Comparison of ENCODE assay signal across 13 cellular contexts in the genomic region with DNA sequence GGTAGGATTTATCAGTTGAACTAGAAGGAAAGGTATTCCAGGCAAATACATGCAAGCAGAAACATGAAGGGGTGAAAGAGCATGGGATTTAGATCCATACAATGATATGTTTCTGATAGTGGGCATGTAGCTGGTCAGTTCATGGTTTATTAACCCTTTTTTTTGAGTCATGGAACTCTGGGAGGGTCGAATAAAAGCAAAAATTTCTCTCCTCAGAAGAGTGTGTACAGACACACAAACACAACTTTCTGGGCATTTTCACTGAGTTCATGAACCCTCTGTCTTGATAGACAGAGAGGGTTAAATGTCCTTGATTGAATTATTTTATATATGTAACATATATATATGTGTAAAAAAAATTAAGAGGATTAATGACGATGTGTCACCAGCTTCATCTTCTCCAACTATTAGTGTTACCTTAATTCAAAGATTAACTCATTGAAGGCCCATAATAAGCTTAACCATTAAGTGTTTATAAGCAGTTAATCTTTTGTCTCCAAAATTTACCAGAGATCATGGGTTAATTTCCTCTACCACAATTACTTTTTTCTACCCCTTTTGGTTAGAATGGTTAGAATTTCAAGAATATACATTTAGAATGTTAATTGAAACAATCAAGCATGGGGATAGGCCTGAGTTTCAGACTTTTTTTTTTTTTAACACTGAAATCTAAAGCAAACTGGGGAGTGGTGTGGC. TPM values are rescaled to one million over a fixed set of nuclear protein-coding genes. Genes with fewer than 3 reads are reported as not detected.
DNase-seq lines count a peak whose midpoint lies in the region; ATAC-seq, FAIRE-seq and TF ChIP-seq lines count a peak whose summit lies in the region.
"Had no signal": no experiment of that assay in that cellular context is flagged by ENCODE, and none has a peak within 500 bp of the region (broad histone marks: within the 10 kb centered on the region; RNA-seq: fewer than 3 reads in every experiment).

No MANE protein-coding gene starts in this region.

- no peak for TF ChIP-seq EP300 in stomach (IDR thresholded peaks at IDR 0.05)

- CTCF ChIA-PET in activated CD8-positive, alpha-beta T cell treated with anti-CD3 and anti-CD28 coated beads, Interleukin-2, amount 10 ng/mL, durations not matched to agents 7 days and 5 days (lab: Charles Lee) = interaction anchor here (0.6 to 10.4 kb wide), 5 partner anchors 16 to 919 kb away, joined by 3 to 63 read pairs (median 3); no protein-coding TSS in a partner anchor

- H3K4ac ChIP-seq in H9 (ENCODE audit: low read depth, low read length) = no peak overlapping the region

- H3K4me1 ChIP-seq in keratinocyte (ENCODE audit: control insufficient read depth, extremely low read depth, insufficient read depth, low read length) = peaks cover 13% of the 10 kb centered on the region
- H3K4me1 ChIP-seq in stomach = peaks cover 4 to 25% (median 15%) of the 10 kb centered on the region in 4 donors
- peaks cover 2% of the 10 kb centered on the region; the same call in 1 of the 2 replicates for H3K4me1 ChIP-seq in H9 (ENCODE audit: insufficient read depth, low read length)

- H3K36me3 ChIP-seq in keratinocyte (ENCODE audit: control insufficient read depth in 2 of 2, extremely low read depth in 1 of 2, insufficient read depth in 2 of 2, low read length in 2 of 2) (peaks cover 3 to 7% of the 10 kb centered on the region in 2 experiments), stomach (peaks cover 0 to 14% (median 9%) of the 10 kb centered on the region in 4 donors)

- H3K4me3 ChIP-seq in keratinocyte (ENCODE audit: control insufficient read depth in 2 of 3, extremely low read depth in 1 of 3, insufficient read depth in 2 of 3, low read depth in 1 of 3, low read length in 3 of 3) = no peak overlapping the region
- no peak overlapping the region for H3K4me3 ChIP-seq in stomach

- no peak overlapping the region for H2BK12ac ChIP-seq in H9 (ENCODE audit: insufficient read length, low read depth, low read length)

- peaks cover 17% of the 10 kb centered on the region for H4K20me1 ChIP-seq in keratinocyte (ENCODE audit: control insufficient read depth, extremely low read depth, insufficient read depth, low read length)
- no peaks in the 10 kb centered on the region for H4K20me1 ChIP-seq in H9 (ENCODE audit: control insufficient read depth, insufficient read depth, insufficient read length)

- H3K27me3 ChIP-seq in keratinocyte (ENCODE audit: control insufficient read depth, extremely low read depth, insufficient read depth, low read length) (no peaks in the 10 kb centered on the region), stomach (no peaks in the 10 kb centered on the region), H9 (ENCODE audit: insufficient read depth, low read length) (peaks cover 12% of the 10 kb centered on the region; the same call in 1 of the 2 replicates)
- H3K27me3 ChIP-seq: foreskin keratinocyte had no signal

- peaks cover 12 to 23% of the 10 kb centered on the region in 2 experiments for H3K4me1 Mint-ChIP-seq in H9
- H3K4me1 Mint-ChIP-seq in activated CD8-positive, alpha-beta T cell treated with anti-CD3 and anti-CD28 coated beads, Interleukin-2, amount 10 ng/mL, durations not matched to agents 7 days and 5 days (ENCODE audit: low read depth) = peaks cover 18% of the 10 kb centered on the region

- dilution Hi-C loops in keratinocyte (cut with MboI; ENCODE audit: extremely low pct_ligation_motif_present, low sequenced_read_pairs) = no loop called here

- peak overlapping the region; percentile 94 for H3K4me2 ChIP-seq in keratinocyte (ENCODE audit: control insufficient read depth, extremely low read depth, insufficient read depth, low read depth, low read length)
- H3K4me2 ChIP-seq in H9 (ENCODE audit: insufficient read depth, insufficient read length, low read length) = no peak overlapping the region

- ATAC-seq in activated CD8-positive, alpha-beta T cell treated with anti-CD3 and anti-CD28 coated beads, Interleukin-2, amount 10 ng/mL, durations not matched to agents 7 days and 5 days = no peak
- ATAC-seq: left ventricle myocardium superior had no signal

- H3K4me3 Mint-ChIP-seq in H9 = no peak overlapping the region
- H3K4me3 Mint-ChIP-seq in activated CD8-positive, alpha-beta T cell treated with anti-CD3 and anti-CD28 coated beads, Interleukin-2, amount 10 ng/mL, durations not matched to agents 7 days and 5 days = no peak overlapping the region

- peaks cover 20% of the 10 kb centered on the region for H3K23me2 ChIP-seq in H9 (ENCODE audit: insufficient read length, low read depth, low read length, poor library complexity, severe bottlenecking)

- H4K5ac ChIP-seq in H9 (ENCODE audit: insufficient read length, low read depth, low read length) = no peak overlapping the region

- no peak overlapping the region for H2AFZ ChIP-seq in keratinocyte (ENCODE audit: control insufficient read depth, low read length)
- H2AFZ ChIP-seq in H9 (ENCODE audit: low read length) = no peak overlapping the region

- H3K27ac ChIP-seq in keratinocyte (ENCODE audit: control insufficient read depth, insufficient read depth, low read length) = no peak overlapping the region
- peak overlapping the region; percentile 65 to 100 (median 98) for H3K27ac ChIP-seq in stomach
- H3K27ac ChIP-seq in H9 (ENCODE audit: insufficient read length, low read depth, low read length) = no peak overlapping the region
- H3K27ac ChIP-seq: foreskin keratinocyte had no signal

- H3K9ac ChIP-seq in keratinocyte (ENCODE audit: control insufficient read depth, extremely low read depth, insufficient read depth, low read length) (peak overlapping the region; percentile 5), H9 (ENCODE audit: extremely low read depth, insufficient read length, low read length) (no peak overlapping the region)

- H3T11ph ChIP-seq in H9 (ENCODE audit: low read length) = no peak overlapping the region

- H3K27me3 Mint-ChIP-seq in H9 (ENCODE audit: low read depth) = peaks cover 28% of the 10 kb centered on the region
- peaks cover 5% of the 10 kb centered on the region for H3K27me3 Mint-ChIP-seq in activated CD8-positive, alpha-beta T cell treated with anti-CD3 and anti-CD28 coated beads, Interleukin-2, amount 10 ng/mL, durations not matched to agents 7 days and 5 days (ENCODE audit: low read depth)

- peaks cover 0 to 9% (median 6%) of the 10 kb centered on the region in 3 experiments; a peak in 4 of 7 replicates for H3K36me3 Mint-ChIP-seq in H9 (ENCODE audit: insufficient read depth in 1 of 3, low read depth in 3 of 3)
- H3K36me3 Mint-ChIP-seq in activated CD8-positive, alpha-beta T cell treated with anti-CD3 and anti-CD28 coated beads, Interleukin-2, amount 10 ng/mL, durations not matched to agents 7 days and 5 days (ENCODE audit: low read depth) = peaks cover 26% of the 10 kb centered on the region

- no peak overlapping the region for H2BK20ac ChIP-seq in H9 (ENCODE audit: low read depth, low read length, poor library complexity, severe bottlenecking)

- no peak overlapping the region for H2BK15ac ChIP-seq in H9 (ENCODE audit: low read depth, low read length)

- TF ChIP-seq CTCF in keratinocyte (optimal IDR thresholded peaks at IDR 0.05 in 1 of 3, IDR thresholded peaks at IDR 0.05 in 1 of 3, conservative IDR thresholded peaks at IDR 0.05 in 1 of 3; ENCODE audit: extremely low read depth in 1 of 3, insufficient read depth in 2 of 3, low read length in 3 of 3) (no peak), stomach (IDR thresholded peaks at IDR 0.05) (no peak), H9 (conservative IDR thresholded peaks at IDR 0.05) (no peak)

- H4K91ac ChIP-seq in H9 (ENCODE audit: insufficient read length, low read depth, low read length) = no peak overlapping the region

- no peaks in the 10 kb centered on the region for H3K9me3 ChIP-seq in keratinocyte (ENCODE audit: control insufficient read depth, low read depth, low read length)
- H3K9me3 ChIP-seq in stomach = no peaks in the 10 kb centered on the region
- H3K9me3 ChIP-seq in H9 (ENCODE audit: control insufficient read depth, low read depth, low read length) = no peaks in the 10 kb centered on the region
- H3K9me3 ChIP-seq: thoracic aorta had no signal

- H4K8ac ChIP-seq in H9 (replicated peaks; ENCODE audit: insufficient read length, low read depth, low read length) = no peak overlapping the region

- H3K56ac ChIP-seq in H9 (ENCODE audit: insufficient read length, low read depth, low read length) = no peak overlapping the region

- H3K14ac ChIP-seq in H9 (ENCODE audit: insufficient read depth, low read length) = no peak overlapping the region

- no peak overlapping the region for H3K27ac Mint-ChIP-seq in H9
- no peak overlapping the region for H3K27ac Mint-ChIP-seq in activated CD8-positive, alpha-beta T cell treated with anti-CD3 and anti-CD28 coated beads, Interleukin-2, amount 10 ng/mL, durations not matched to agents 7 days and 5 days
- H3K27ac Mint-ChIP-seq: activated CD4-positive, alpha-beta T cell treated with anti-CD3 and anti-CD28 coated beads, Interleukin-2, amount 10 ng/mL, durations not matched to agents 24 days and 14 days had no signal

- intact Hi-C loops in stomach (cut with DNase I; ENCODE audit: low total_unique reads) = no loop called here

- 23 to 54% (median 37%) methylated on average over 2 of the region's 2 CpGs for WGBS in stomach, 5 donors
- no CpG with 5 or more reads among the region's 2 CpGs for whole genome bisulfite sequencing in H9 (ENCODE audit: extremely low coverage, insufficient read length, low lambda C conversion rate)

- DNase-seq in NCI-H510A treated with DMSO at 0.1 percent for 48 hours (lab: John Stamatoyannopoulos, UW) (peak; percentile 49), NCI-H510A (lab: John Stamatoyannopoulos, UW) (no peak), amniotic epithelial cell (ENCODE audit: low read depth) (peak; percentile 53), keratinocyte (ENCODE audit: low read depth, low spot score) (no peak), stomach (no peak), midbrain (lab: John Stamatoyannopoulos, UW) (no peak), H9 (no peak)
- DNase-seq in activated CD8-positive, alpha-beta T cell treated with anti-CD3 and anti-CD28 coated beads, Interleukin-2, amount 10 ng/mL, durations not matched to agents 7 days and 5 days = no peak
- DNase-seq: activated effector memory CD4-positive, alpha-beta T cell treated with anti-CD3 and anti-CD28 coated beads, Interleukin-2, amount 50 U/mL, for 16 hours; left ventricle myocardium superior had no signal

- no peak overlapping the region for H2BK5ac ChIP-seq in H9 (ENCODE audit: insufficient read length, low read length)

- TF ChIP-seq POLR2A in stomach (IDR thresholded peaks at IDR 0.05) = no peak

- no peak overlapping the region for H2BK120ac ChIP-seq in H9 (ENCODE audit: low read depth, low read length, poor library complexity, severe bottlenecking)

- no peaks in the 10 kb centered on the region for H3K9me1 ChIP-seq in keratinocyte (ENCODE audit: control insufficient read depth, extremely low read depth, insufficient read depth, low read length)

- H3K79me1 ChIP-seq in H9 (ENCODE audit: insufficient read depth, low read depth, low read length, poor library complexity, severe bottlenecking) = no peaks in the 10 kb centered on the region

- H3K18ac ChIP-seq in H9 (ENCODE audit: insufficient read length, low read depth, low read length) = no peak overlapping the region

- peaks cover 31% of the 10 kb centered on the region for H3K79me2 ChIP-seq in keratinocyte (ENCODE audit: control insufficient read depth, insufficient read depth, low read length)
- H3K79me2 ChIP-seq in H9 (ENCODE audit: insufficient read depth, low read length) = no peaks in the 10 kb centered on the region; the same call in 1 of the 2 replicates

- FAIRE-seq in keratinocyte (lab: Jason Lieb, UNC) = no peak

- peaks cover 4 to 7% of the 10 kb centered on the region in 2 experiments; a peak in 2 of 5 replicates for H3K9me3 Mint-ChIP-seq in H9
- H3K9me3 Mint-ChIP-seq in activated CD8-positive, alpha-beta T cell treated with anti-CD3 and anti-CD28 coated beads, Interleukin-2, amount 10 ng/mL, durations not matched to agents 7 days and 5 days (ENCODE audit: insufficient read depth) = no peaks in the 10 kb centered on the region
- H3K9me3 Mint-ChIP-seq: activated CD4-positive, alpha-beta T cell treated with anti-CD3 and anti-CD28 coated beads, Interleukin-2, amount 10 ng/mL, durations not matched to agents 24 days and 14 days had no signal

- H3K23ac ChIP-seq in H9 (ENCODE audit: insufficient read length, low read depth, low read length) = no peak overlapping the region

- H2AK5ac ChIP-seq in H9 (ENCODE audit: insufficient read length, low read length) = no peak overlapping the region

- POLR2A ChIA-PET in activated CD8-positive, alpha-beta T cell treated with anti-CD3 and anti-CD28 coated beads, Interleukin-2, amount 10 ng/mL, durations not matched to agents 7 days and 5 days (lab: Charles Lee) = no interaction called here

RNA-seq across cellular contexts. Expression of a gene that starts 4.6 kb away (rescaled TPM):
- polyA plus RNA-seq in keratinocyte (31.2 to 83.1 TPM (median 70.1 TPM) in 3 replicates), stomach (100 to 1,000 TPM in 1 of 3 donors, 10 to 100 TPM in 2; 64.9 to 124 (median 78.1) TPM)
- 322 TPM for polyA plus RNA-seq in keratinocyte (2011; ENCODE audit: low read depth)
- polyA plus RNA-seq in keratinocyte (2011; cell fraction: cytosol; rRNA removed) = 20.0 and 37.1 TPM in 2 replicates
- 170 and 226 TPM in 2 replicates for polyA plus RNA-seq in keratinocyte (2011; cell fraction: nucleus; rRNA removed)
- polyA plus RNA-seq in keratinocyte (2012; ENCODE audit: low replicate concordance) = 43.2 and 179 TPM in 2 replicates
- 28.4 to 46.4 TPM (median 36.4 TPM) in 3 replicates for polyA minus RNA-seq in keratinocyte
- polyA minus RNA-seq in keratinocyte (2011; cell fraction: cytosol; rRNA and poly(A)+ RNA removed) = 76.4 TPM
- polyA minus RNA-seq in keratinocyte (2011; cell fraction: nucleus; rRNA and poly(A)+ RNA removed) = 198 and 206 TPM in 2 replicates
- total RNA-seq in stomach (100 to 1,000 TPM; 169 to 382 (median 244) TPM), H9 (2021) (14.2 and 15.7 TPM in 2 replicates)
- total RNA-seq in activated CD8-positive, alpha-beta T cell treated with anti-CD3 and anti-CD28 coated beads, Interleukin-2, amount 10 ng/mL, durations not matched to agents 7 days and 5 days = 100 to 1,000 TPM; 107 to 110 TPM

Comparison
In these comparisons a context has a peak if more than half of its experiments do, and no peak if none do; other contexts are left out.
1. DNase-seq: peak in NCI-H510A treated with DMSO at 0.1 percent for 48 hours (single experiment) and amniotic epithelial cell (single experiment); none in NCI-H510A (single experiment), keratinocyte (single experiment), stomach (single experiment), midbrain (single experiment), H9 (single experiment) and activated CD8-positive, alpha-beta T cell treated with anti-CD3 and anti-CD28 coated beads, Interleukin-2, amount 10 ng/mL, durations not matched to agents 7 days and 5 days (single experiment).
2. H3K27ac ChIP-seq: peak in stomach (5 of 5); none in keratinocyte (single experiment) and H9 (single experiment).